Comparison of ENCODE assay signal across 1 cellular context in the genomic region with DNA sequence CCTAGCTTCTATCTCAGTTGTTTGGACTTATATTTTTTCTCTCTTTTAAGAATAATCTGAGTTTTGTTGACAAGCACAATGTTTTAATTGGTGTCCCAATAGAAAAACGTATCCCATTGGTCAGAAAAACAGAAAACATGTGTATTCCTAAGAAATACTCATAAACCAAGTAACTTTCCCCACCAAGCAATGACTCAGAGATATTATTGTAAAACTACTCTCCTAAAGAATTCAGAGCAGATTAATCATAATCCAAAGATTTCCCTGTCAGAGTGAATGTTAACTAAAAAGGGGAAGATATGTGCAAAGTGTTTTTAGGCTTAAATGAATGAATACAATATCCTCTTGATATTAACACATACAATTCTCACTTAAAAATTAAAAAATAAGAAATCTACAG.
TF ChIP-seq lines count a peak whose summit lies in the region.

No MANE protein-coding gene starts in this region.

TF ChIP-seq in IMR-90, 13 proteins besides CTCF, POLR2A, EP300 and RAD21 (continued from another document):
- TF ChIP-seq, protein P1, sequence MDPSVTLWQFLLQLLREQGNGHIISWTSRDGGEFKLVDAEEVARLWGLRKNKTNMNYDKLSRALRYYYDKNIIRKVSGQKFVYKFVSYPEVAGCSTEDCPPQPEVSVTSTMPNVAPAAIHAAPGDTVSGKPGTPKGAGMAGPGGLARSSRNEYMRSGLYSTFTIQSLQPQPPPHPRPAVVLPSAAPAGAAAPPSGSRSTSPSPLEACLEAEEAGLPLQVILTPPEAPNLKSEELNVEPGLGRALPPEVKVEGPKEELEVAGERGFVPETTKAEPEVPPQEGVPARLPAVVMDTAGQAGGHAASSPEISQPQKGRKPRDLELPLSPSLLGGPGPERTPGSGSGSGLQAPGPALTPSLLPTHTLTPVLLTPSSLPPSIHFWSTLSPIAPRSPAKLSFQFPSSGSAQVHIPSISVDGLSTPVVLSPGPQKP (IDR thresholded peaks at IDR 0.05; ENCODE audit: borderline replicate concordance, low read depth, low read length): no peak
- no peak for TF ChIP-seq SMC3 (IDR thresholded peaks at IDR 0.05; ENCODE audit: low read depth, low read length)
- TF ChIP-seq RFX5 (IDR thresholded peaks at IDR 0.05; ENCODE audit: low read depth, low read length): no peak
- no peak for TF ChIP-seq NFE2L2 (IDR thresholded peaks at IDR 0.05; ENCODE audit: low read depth, low read length)
- TF ChIP-seq BHLHE40 (IDR thresholded peaks at IDR 0.05; ENCODE audit: low read depth, low read length): no peak
- no peak for TF ChIP-seq FOS (IDR thresholded peaks at IDR 0.05; ENCODE audit: low read depth, low read length)
- TF ChIP-seq MXI1 (IDR thresholded peaks at IDR 0.05; ENCODE audit: borderline replicate concordance, low read depth, low read length): no peak
- TF ChIP-seq, protein P2, sequence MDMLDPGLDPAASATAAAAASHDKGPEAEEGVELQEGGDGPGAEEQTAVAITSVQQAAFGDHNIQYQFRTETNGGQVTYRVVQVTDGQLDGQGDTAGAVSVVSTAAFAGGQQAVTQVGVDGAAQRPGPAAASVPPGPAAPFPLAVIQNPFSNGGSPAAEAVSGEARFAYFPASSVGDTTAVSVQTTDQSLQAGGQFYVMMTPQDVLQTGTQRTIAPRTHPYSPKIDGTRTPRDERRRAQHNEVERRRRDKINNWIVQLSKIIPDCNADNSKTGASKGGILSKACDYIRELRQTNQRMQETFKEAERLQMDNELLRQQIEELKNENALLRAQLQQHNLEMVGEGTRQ (IDR thresholded peaks at IDR 0.05; ENCODE audit: low read depth, low read length): no peak
- no peak for TF ChIP-seq RCOR1 (IDR thresholded peaks at IDR 0.05; ENCODE audit: insufficient replicate concordance, low read length)
TF ChIP-seq in IMR-90: peak in this region for 0.
